8 cellular contexts compared by ENCODE assay signal in the genomic region with DNA sequence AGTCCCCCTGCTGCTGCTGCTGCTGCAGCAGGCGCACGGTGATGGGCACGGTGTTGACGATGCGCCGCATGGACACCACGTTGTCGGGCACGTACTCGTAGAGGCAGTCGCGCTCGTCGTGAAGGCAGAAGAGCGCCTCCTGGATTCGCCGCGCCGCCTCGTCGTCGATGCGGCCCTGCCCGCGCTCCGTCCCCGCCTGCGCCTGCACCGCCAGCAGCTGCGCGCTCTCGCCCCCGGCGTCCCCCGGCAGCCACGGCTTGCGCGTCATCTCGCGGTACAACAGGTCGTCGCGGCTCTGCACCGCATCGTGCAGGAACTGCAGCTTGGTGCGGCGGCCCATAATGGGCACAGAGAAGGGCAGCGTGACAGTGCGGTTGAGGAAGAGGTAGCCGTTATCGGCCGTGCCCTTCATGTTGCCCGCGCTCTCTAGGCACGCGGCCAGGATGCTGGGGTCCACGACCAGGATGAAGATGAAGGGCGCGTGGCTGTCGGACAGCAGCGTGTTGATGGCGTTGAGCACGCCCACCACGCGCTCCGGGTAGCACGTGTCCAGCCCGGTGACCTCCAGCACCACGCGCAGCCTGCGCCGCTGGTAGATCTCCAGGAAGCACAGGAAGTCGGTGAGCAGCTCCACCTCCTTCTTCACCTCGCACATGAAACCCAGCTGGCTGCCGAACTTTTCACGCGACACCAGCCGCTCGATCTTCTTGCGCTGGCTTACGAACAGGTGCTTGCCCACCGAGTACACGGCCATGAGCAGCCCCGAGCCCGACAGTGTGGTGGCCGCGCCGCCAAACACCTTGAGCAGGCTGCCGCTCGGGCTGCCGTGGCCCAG. TPM values are rescaled to one million over a fixed set of nuclear protein-coding genes. Genes with fewer than 3 reads are reported as not detected.
DNase-seq lines count a peak whose midpoint lies in the region; ATAC-seq and TF ChIP-seq lines count a peak whose summit lies in the region.

No MANE protein-coding gene starts in this region.

- H3K27ac Mint-ChIP-seq in CD4-positive, alpha-beta T cell, result peak overlapping the region; percentile 65

- H3K4me1 Mint-ChIP-seq in CD4-positive, alpha-beta T cell (ENCODE audit: low read depth), result peaks cover 21% of the 10 kb centered on the region

- peaks cover 17 to 22% of the 10 kb centered on the region in 2 donors for H3K4me1 ChIP-seq in ascending aorta

- peak; percentile 70 for ATAC-seq in CD4-positive, alpha-beta T cell (ENCODE audit: poor library complexity)
- ATAC-seq in HG03108 (IDR thresholded peaks at IDR 0.05; ENCODE audit: unreplicated experiment), result no peak
- no peak for ATAC-seq in GM21390 (IDR thresholded peaks at IDR 0.05; ENCODE audit: unreplicated experiment)

- no peaks in the 10 kb centered on the region for H3K9me3 ChIP-seq in CD4-positive, alpha-beta T cell (ENCODE audit: control insufficient read depth, low read length)
- H3K9me3 ChIP-seq in ascending aorta, result no peaks in the 10 kb centered on the region

- H3K36me3 Mint-ChIP-seq in CD4-positive, alpha-beta T cell (ENCODE audit: low read depth), result no peaks in the 10 kb centered on the region

- H3K4me3 Mint-ChIP-seq in CD4-positive, alpha-beta T cell, result peak overlapping the region; percentile 76

- no peaks in the 10 kb centered on the region for H3K27me3 ChIP-seq in CD4-positive, alpha-beta T cell (ENCODE audit: control insufficient read depth, insufficient read depth, low read length)
- peaks cover 17% of the 10 kb centered on the region for H3K27me3 ChIP-seq in ascending aorta

- CTCF ChIA-PET in CD4-positive, alpha-beta T cell (lab: Charles Lee), result interaction anchor here (1.3 kb wide), 1 partner anchor 12 kb away, joined by 4 read pairs; no protein-coding TSS in a partner anchor

- H3K36me3 ChIP-seq in ascending aorta, result no peaks in the 10 kb centered on the region

- H3K27ac ChIP-seq in CD4-positive, alpha-beta T cell (ENCODE audit: low read depth, low read length), result no peak overlapping the region
- no peak overlapping the region for H3K27ac ChIP-seq in ascending aorta

- POLR2A ChIA-PET in CD4-positive, alpha-beta T cell (lab: Charles Lee), result interaction anchor here (1.0 to 3.2 kb wide), 4 partner anchors 19 to 198 kb away, joined by 3 to 39 read pairs (median 16); partner anchors contain the start of genes BLOC1S3, CLPTM1, PPP1R37 and TRAPPC6A

- peak; percentile 19 to 51 (median 28) for DNase-seq in CD4-positive, alpha-beta T cell
- DNase-seq in NCI-H526 treated with DMSO at 0.1 percent for 48 hours (lab: John Stamatoyannopoulos, UW) (peak; percentile 34), ascending aorta (ENCODE audit: low spot score in 2 of 2) (no peak), islet precursor cell (peak; percentile 71), GDM1 (lab: John Stamatoyannopoulos, UW) (no peak)
- peak; percentile 46 for DNase-seq in stimulated activated CD4-positive, alpha-beta T cell treated with anti-CD3 and anti-CD28 coated beads, Interleukin-2, amount 100 ng/mL, for 4 hours (ENCODE audit: low read depth)

- TF ChIP-seq CTCF in CD4-positive, alpha-beta T cell (IDR thresholded peaks at IDR 0.05), result no peak
- TF ChIP-seq CTCF in ascending aorta (IDR thresholded peaks at IDR 0.05), result no peak

- peak overlapping the region; percentile 40 to 59 for H3K4me3 ChIP-seq in ascending aorta

- intact Hi-C loops in CD4-positive, alpha-beta T cell (cut with DNase I, micrococcal nuclease), result no loop called here
- intact Hi-C loops in ascending aorta (cut with DNase I), result no loop called here

- no peaks in the 10 kb centered on the region for H3K9me3 Mint-ChIP-seq in CD4-positive, alpha-beta T cell

- H3K27me3 Mint-ChIP-seq in CD4-positive, alpha-beta T cell, result peaks cover 28% of the 10 kb centered on the region

RNA-seq across cellular contexts. Expression of gene NKPD1, which starts 8.1 kb away (rescaled TPM):
- under 1 TPM; 0.73 to 0.91 TPM for total RNA-seq in CD4-positive, alpha-beta T cell
- not detected for total RNA-seq in ascending aorta

RNA-seq across cellular contexts. Expression of gene TRAPPC6A, which starts 25.3 kb away (rescaled TPM):
- 10 to 100 TPM; 32.0 to 38.8 TPM for total RNA-seq in CD4-positive, alpha-beta T cell
- 18.3 TPM for total RNA-seq in ascending aorta

RNA-seq across cellular contexts. Expression of gene BLOC1S3, which starts 25.9 kb away (rescaled TPM):
- 10 to 100 TPM; 14.7 to 18.8 TPM for total RNA-seq in CD4-positive, alpha-beta T cell
- 0.32 TPM for total RNA-seq in ascending aorta

RNA-seq across cellular contexts. Expression of gene PPP1R37, which starts 59.7 kb away (rescaled TPM):
- total RNA-seq in CD4-positive, alpha-beta T cell, result 10 to 100 TPM; 17.2 to 19.6 TPM
- 17.6 TPM for total RNA-seq in ascending aorta

Comparison
In these comparisons a context has a peak if more than half of its experiments do, and no peak if none do; other contexts are left out.
1. DNase-seq: peak in CD4-positive, alpha-beta T cell (10 of 10), NCI-H526 treated with DMSO at 0.1 percent for 48 hours (single experiment), islet precursor cell (single experiment) and stimulated activated CD4-positive, alpha-beta T cell treated with anti-CD3 and anti-CD28 coated beads, Interleukin-2, amount 100 ng/mL, for 4 hours (single experiment); none in ascending aorta (0 of 2) and GDM1 (single experiment).
2. RNA of gene BLOC1S3, which starts 25.9 kb away (total RNA-seq): 14.7 to 18.8 TPM in CD4-positive, alpha-beta T cell; 0.32 TPM in ascending aorta (single experiment); every median in the first group is over 10 times any median in the second.